8 cellular contexts compared by ENCODE assay signal in the genomic region with DNA sequence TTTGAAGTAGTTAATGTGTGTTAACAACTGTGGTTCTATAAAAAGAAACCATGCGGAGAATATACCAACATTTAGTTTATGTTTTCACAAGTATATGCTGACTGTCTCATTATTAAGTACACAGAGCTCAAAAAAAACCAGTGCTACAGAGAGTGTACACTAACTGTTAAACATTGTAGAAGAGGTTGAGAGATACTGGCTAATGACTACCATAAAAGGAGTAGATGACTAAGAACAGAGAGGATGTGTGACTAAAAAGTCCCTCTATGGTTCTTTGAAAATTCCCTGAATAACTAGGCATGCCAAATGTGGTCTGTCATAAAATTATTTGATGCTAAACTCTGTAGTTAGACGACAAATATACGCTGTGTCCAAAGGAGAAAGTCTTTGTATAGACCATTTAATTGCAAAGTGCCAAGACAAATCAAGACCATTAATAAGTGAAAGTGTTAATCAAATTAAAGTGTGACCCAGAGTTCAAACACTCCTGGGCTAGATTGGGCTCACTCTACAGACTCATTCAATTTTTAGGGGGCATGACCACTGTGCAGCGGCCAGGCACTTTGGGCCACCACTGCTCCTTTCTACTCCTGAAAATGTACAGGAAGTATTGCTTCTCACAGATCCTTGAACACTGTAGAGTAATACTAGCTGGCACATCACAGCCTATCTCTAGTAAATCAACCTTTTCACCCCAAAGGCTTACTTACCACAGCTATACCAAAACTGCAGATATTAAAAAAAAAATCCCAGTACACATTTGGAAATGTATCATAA. TPM values are rescaled to one million over a fixed set of nuclear protein-coding genes. Genes with fewer than 3 reads are reported as not detected.
A peak's percentile ranks its signal among the peaks of the same experiment; 100 is the strongest.
DNase-seq lines count a peak whose midpoint lies in the region; ATAC-seq and TF ChIP-seq lines count a peak whose summit lies in the region.

No MANE protein-coding gene starts in this region.

- 48 to 73% (median 62%) methylated on average over 4 of the region's 4 CpGs for WGBS in spleen, 5 donors

- ATAC-seq in GM19468 (IDR thresholded peaks at IDR 0.05; ENCODE audit: extremely low read depth, unreplicated experiment): peak; percentile 86
- peak; percentile 80 for ATAC-seq in HG03469 (IDR thresholded peaks at IDR 0.05; ENCODE audit: unreplicated experiment)

- H3K27ac ChIP-seq in brain microvascular endothelial cell: peak overlapping the region; percentile 78
- H3K27ac ChIP-seq in spleen: peak overlapping the region in 6 of 8 donors; percentile 31 to 59 (median 43)

- H3K9me3 ChIP-seq in spleen: no peaks in the 10 kb centered on the region

- H3K27me3 ChIP-seq in brain microvascular endothelial cell (replicated peaks): no peaks in the 10 kb centered on the region
- no peaks in the 10 kb centered on the region for H3K27me3 ChIP-seq in spleen (replicated peaks in 1 of 7)

- in situ Hi-C loops in brain microvascular endothelial cell (cut with HindIII; ENCODE audit: low pct_ligation_motif_present, low sequenced_read_pairs): no loop called here

- peaks cover 0 to 58% (median 43%) of the 10 kb centered on the region in 6 donors for H3K4me1 ChIP-seq in spleen

- peak; percentile 26 for DNase-seq in DMS53 treated with DMSO at 0.1 percent for 48 hours (lab: John Stamatoyannopoulos, UW; ENCODE audit: unreplicated experiment)
- DNase-seq in brain microvascular endothelial cell: peak; percentile 45
- no peak for DNase-seq in spleen
- no peak for DNase-seq in activated gamma-delta T cell (lab: John Stamatoyannopoulos, UW)
- no peak for DNase-seq in HT-29 (ENCODE audit: low spot score)
- no peak for DNase-seq in NCI-H187 treated with DMSO at 0.1 percent for 48 hours (lab: John Stamatoyannopoulos, UW)

- H3K4me3 ChIP-seq in brain microvascular endothelial cell (ENCODE audit: low read depth, low read length): no peak overlapping the region
- no peak overlapping the region for H3K4me3 ChIP-seq in spleen

- intact Hi-C loops in spleen (cut with DNase I; ENCODE audit: low total_unique reads): no loop called here

- H3K36me3 ChIP-seq in brain microvascular endothelial cell (replicated peaks) (no peaks in the 10 kb centered on the region), spleen (no peaks in the 10 kb centered on the region)

- no peak for TF ChIP-seq POLR2A in spleen (IDR thresholded peaks at IDR 0.05)

- TF ChIP-seq CTCF in brain microvascular endothelial cell (IDR thresholded peaks at IDR 0.05; ENCODE audit: low read depth, low read length, missing control alignments) (no peak), spleen (IDR thresholded peaks at IDR 0.05 in 8 of 11, conservative IDR thresholded peaks at IDR 0.05 in 3 of 11) (no peak)

RNA-seq across cellular contexts. Expression of a gene that starts 45.1 kb away (rescaled TPM):
- total RNA-seq in spleen: 10 to 100 TPM; 31.2 to 61.4 (median 43.3) TPM
- 10 to 100 TPM; 10.4 to 16.9 (median 13.6) TPM for polyA plus RNA-seq in spleen
- 6.1 and 6.6 TPM in 2 replicates for total RNA-seq in HT-29 (2014; rRNA removed; shearing (Covaris generic))

Comparison
In these comparisons a context has a peak if more than half of its experiments do, and no peak if none do; other contexts are left out.
1. DNase-seq: peak in DMS53 treated with DMSO at 0.1 percent for 48 hours (single experiment) and brain microvascular endothelial cell (single experiment); none in spleen (single experiment), activated gamma-delta T cell (single experiment), HT-29 (single experiment) and NCI-H187 treated with DMSO at 0.1 percent for 48 hours (single experiment).